8 cellular contexts compared by ENCODE assay signal in the genomic region with DNA sequence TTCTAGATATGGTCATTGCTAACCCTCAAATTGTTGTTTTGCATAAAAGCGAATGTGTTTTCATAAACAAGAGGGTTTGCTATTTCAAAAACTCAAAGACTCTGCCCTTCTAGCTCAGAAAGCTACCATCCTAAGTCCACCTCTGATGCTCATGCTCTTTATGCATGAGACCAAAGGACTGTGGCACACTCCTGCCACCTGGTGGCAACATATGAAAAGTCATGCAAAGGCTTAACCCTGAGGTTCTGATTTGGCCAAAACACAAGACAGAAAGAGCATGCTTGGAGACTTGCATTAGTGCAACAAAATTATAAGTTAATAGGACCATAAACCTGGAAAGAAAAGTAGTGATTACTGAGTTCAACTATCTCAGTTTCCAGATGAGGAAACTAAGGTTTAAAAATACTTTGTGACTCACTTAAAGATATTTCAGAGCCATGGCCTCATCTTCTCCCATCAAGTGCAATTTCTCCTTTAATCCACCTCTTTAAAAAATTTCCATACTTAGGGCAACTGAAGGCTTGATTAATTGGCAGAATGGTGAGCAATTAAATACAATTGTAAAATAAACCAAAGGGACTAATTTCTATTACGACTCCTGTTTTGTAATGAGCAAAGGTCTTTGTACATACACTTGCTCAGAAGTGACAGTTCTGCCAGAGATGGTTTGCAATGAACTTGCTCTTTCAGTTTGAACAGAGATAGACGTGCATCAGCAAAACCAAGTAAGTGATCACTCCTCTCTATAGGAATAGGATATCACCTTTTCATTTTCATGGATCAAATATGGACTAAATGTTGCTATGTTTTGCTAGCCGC.
DNase-seq lines count a peak whose midpoint lies in the region; ATAC-seq and TF ChIP-seq lines count a peak whose summit lies in the region.

No MANE protein-coding gene starts in this region.

- H3K4me1 ChIP-seq in MM.1S (ENCODE audit: low read length) = no peaks in the 10 kb centered on the region
- H3K4me1 ChIP-seq in SJSA1 (replicated peaks) = no peaks in the 10 kb centered on the region
- H3K4me1 ChIP-seq in prostate gland (replicated peaks) = no peaks in the 10 kb centered on the region

- no peaks in the 10 kb centered on the region for H3K9me3 Mint-ChIP-seq in activated naive CD4-positive, alpha-beta T cell treated with anti-CD3 and anti-CD28 coated beads, Interleukin-2, amount 50 U/mL, for 72 hours

- no peak overlapping the region for H3K9ac ChIP-seq in MM.1S (ENCODE audit: low read length)

- peak overlapping the region in 1 of 2 donors; percentile 88 for H3K27ac Mint-ChIP-seq in activated naive CD4-positive, alpha-beta T cell treated with anti-CD3 and anti-CD28 coated beads, Interleukin-2, amount 50 U/mL, for 72 hours

- 73% methylated on average over 4 of the region's 4 CpGs for WGBS in prostate gland

- H3K4me3 ChIP-seq in MM.1S (ENCODE audit: low read length) = no peak overlapping the region
- no peak overlapping the region for H3K4me3 ChIP-seq in SJSA1
- no peak overlapping the region for H3K4me3 ChIP-seq in prostate gland

- H3K36me3 ChIP-seq in MM.1S (replicated peaks; ENCODE audit: insufficient read depth, low read length) = no peaks in the 10 kb centered on the region
- no peaks in the 10 kb centered on the region for H3K36me3 ChIP-seq in SJSA1
- H3K36me3 ChIP-seq in prostate gland = no peaks in the 10 kb centered on the region

- H3K79me2 ChIP-seq in MM.1S (ENCODE audit: low read length) = no peaks in the 10 kb centered on the region

- no peaks in the 10 kb centered on the region for H3F3A ChIP-seq in MM.1S (ENCODE audit: insufficient read depth, low read length)

- H3K27ac ChIP-seq in MM.1S (ENCODE audit: low read length) (no peak overlapping the region), SJSA1 (no peak overlapping the region), prostate gland (no peak overlapping the region)

- TF ChIP-seq POLR2A in prostate gland (IDR thresholded peaks at IDR 0.05) = no peak

- no peak overlapping the region for H2AFZ ChIP-seq in MM.1S (ENCODE audit: low read length)

- DNase-seq in HEK293T (ENCODE audit: extremely low spot score) (peak; percentile 72), MM.1S (peak; percentile 76), SJSA1 (ENCODE audit: low read depth in 1 of 2, low spot score in 2 of 2) (peak; percentile 47 to 64), head of caudate nucleus (peak; percentile 16 to 94 (median 83)), prostate gland (ENCODE audit: low spot score) (peak; percentile 72), 8988T (no peak)
- peak in 1 of 2 donors; percentile 62 for DNase-seq in activated naive CD4-positive, alpha-beta T cell treated with anti-CD3 and anti-CD28 coated beads, Interleukin-2, amount 50 U/mL, for 72 hours (ENCODE audit: low spot score in 2 of 2)

- CTCF ChIA-PET in HEK293T (lab: Yijun Ruan, JAX) = interaction anchor here (0.6 kb wide), 3 partner anchors 10 to 1935 kb away, joined by 3 to 7 read pairs (median 4); no protein-coding TSS in a partner anchor

- peak; percentile 51 to 52 for ATAC-seq in activated naive CD4-positive, alpha-beta T cell treated with anti-CD3 and anti-CD28 coated beads, Interleukin-2, amount 50 U/mL, for 72 hours

- H3K27me3 ChIP-seq in MM.1S (replicated peaks; ENCODE audit: insufficient read depth, low read length) = no peaks in the 10 kb centered on the region
- H3K27me3 ChIP-seq in SJSA1 (replicated peaks) = no peaks in the 10 kb centered on the region
- H3K27me3 ChIP-seq in prostate gland (replicated peaks; ENCODE audit: insufficient read depth) = no peaks in the 10 kb centered on the region

- no peaks in the 10 kb centered on the region for H3K9me2 ChIP-seq in MM.1S (replicated peaks; ENCODE audit: insufficient read depth, low read length)

- H3K9me3 ChIP-seq in MM.1S (replicated peaks; ENCODE audit: insufficient read depth, low read length) (no peaks in the 10 kb centered on the region), SJSA1 (replicated peaks) (no peaks in the 10 kb centered on the region), prostate gland (no peaks in the 10 kb centered on the region)

- peak; percentile 90 for TF ChIP-seq CTCF in GM12873 (IDR thresholded peaks at IDR 0.05; ENCODE audit: insufficient read depth, low read depth, low read length, missing control alignments)
- TF ChIP-seq CTCF in MM.1S (IDR thresholded peaks at IDR 0.05; ENCODE audit: low read length) = peak; percentile 88
- peak; percentile 71 to 87 (median 85) for TF ChIP-seq CTCF in prostate gland (IDR thresholded peaks at IDR 0.05)

- intact Hi-C loops in head of caudate nucleus (cut with DNase I) (loop anchor here (10.0 kb wide), 1 partner anchor 1268 kb away; no protein-coding TSS in a partner anchor), prostate gland (cut with DNase I) (loop anchor here (5.0 kb wide), 2 partner anchors 310 to 1330 kb away; partner anchors contain the start of gene ZNF462)

- no peak overlapping the region for H3K4me2 ChIP-seq in MM.1S (ENCODE audit: low read depth, low read length)

- POLR2A ChIA-PET in HEK293T (lab: Yijun Ruan, JAX) = no interaction called here

- no peaks in the 10 kb centered on the region for H3K36me3 Mint-ChIP-seq in activated naive CD4-positive, alpha-beta T cell treated with anti-CD3 and anti-CD28 coated beads, Interleukin-2, amount 50 U/mL, for 72 hours

- H4K20me1 ChIP-seq in MM.1S (ENCODE audit: insufficient read depth, low read length) = no peaks in the 10 kb centered on the region

TF ChIP-seq in HEK293T, 16 proteins besides CTCF, POLR2A, EP300 and RAD21:
- TF ChIP-seq TARDBP (IDR thresholded peaks at IDR 0.05) (no peak), L3MBTL2 (conservative IDR thresholded peaks at IDR 0.05) (no peak), SP1 (IDR thresholded peaks at IDR 0.05) (no peak), ZNF384 (IDR thresholded peaks at IDR 0.05) (no peak), ELF4 (IDR thresholded peaks at IDR 0.05) (no peak), NFRKB (IDR thresholded peaks at IDR 0.05) (no peak), HDGF (IDR thresholded peaks at IDR 0.05; ENCODE audit: borderline replicate concordance) (no peak)
